Comparison of ENCODE assay signal across 22 cellular contexts in the genomic region with DNA sequence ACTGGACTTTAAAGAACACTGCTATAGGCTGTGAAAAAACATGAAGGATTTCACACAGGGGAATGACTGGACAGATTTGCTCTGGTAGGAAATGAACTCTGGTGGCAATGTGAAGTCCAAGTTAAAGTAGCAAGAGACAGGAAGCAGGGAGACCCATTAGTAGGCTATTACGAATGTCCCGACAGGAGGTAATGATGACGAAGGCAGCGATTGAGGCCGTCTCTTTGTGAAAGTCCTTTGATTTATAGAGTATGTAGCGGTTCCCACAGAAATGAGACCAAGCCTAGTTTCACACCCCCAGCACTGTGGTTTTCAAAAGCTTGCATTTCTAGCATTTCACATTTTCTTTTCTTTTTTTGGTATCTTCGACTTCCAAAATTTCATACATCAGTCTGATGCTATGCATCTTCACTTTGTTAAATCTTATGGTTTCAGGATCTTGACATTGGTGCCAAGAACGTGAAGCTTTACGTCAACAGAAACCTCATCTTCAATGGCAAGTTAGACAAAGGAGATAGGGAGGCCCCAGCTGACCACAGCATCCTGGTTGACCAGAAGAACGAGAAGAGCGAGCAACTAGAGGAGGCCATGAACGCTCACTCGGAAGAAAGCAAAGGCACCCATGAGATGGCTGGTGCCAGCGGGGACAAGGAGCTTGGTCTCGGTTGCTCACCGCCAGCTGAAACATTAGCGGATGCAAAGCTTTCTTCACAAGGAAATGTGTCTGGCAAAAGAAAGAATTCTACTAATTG.
"Had no signal": no experiment of that assay in that cellular context is flagged by ENCODE, and none has a peak within 500 bp of the region (broad histone marks: within the 10 kb centered on the region; RNA-seq: fewer than 3 reads in every experiment).

No MANE protein-coding gene starts in this region.

- FAIRE-seq: HepG2, K562, RCC 7860 had no signal

- H3K4me3 ChIP-seq: K562 had no signal

- H3K27me3 Mint-ChIP-seq: IgD-negative memory B cell had no signal

- H3K9me3 ChIP-seq: SK-N-SH had no signal

- H3K9ac ChIP-seq: KMS-11, SK-N-SH had no signal

- H3K4me2 ChIP-seq: KMS-11, SK-N-SH had no signal

- H3K27ac Mint-ChIP-seq: IgD-negative memory B cell had no signal

- H3K27ac ChIP-seq: KMS-11 had no signal

- DNase-seq: Kasumi-1, MM.1S, NCI-H1092 treated with DMSO at 0.1 percent for 48 hours, NCI-H1436, NCI-H187, NCI-H2029, NCI-H2081 treated with DMSO at 0.1 percent for 48 hours, NCI-H2171, NCI-H446, NCI-H510A, NCI-H524 treated with DMSO at 0.1 percent for 48 hours, NCI-H69, NCI-H774, Right ventricle myocardium superior, RPMI8226, SK-N-SH, SW 1271 had no signal
